ENCODE assay signal across 1 cellular context in genomic region chr2:165777522-165778186, GRCh38.
TF ChIP-seq lines count a peak whose summit lies in the region.

No MANE protein-coding gene starts in this region.

TF ChIP-seq in IMR-90, 13 proteins besides CTCF, POLR2A, EP300 and RAD21 (continued from another document):
- TF ChIP-seq SMC3 (IDR thresholded peaks at IDR 0.05; ENCODE audit: low read depth, low read length), result no peak
- no peak for TF ChIP-seq MAZ (IDR thresholded peaks at IDR 0.05; ENCODE audit: borderline replicate concordance, low read depth, low read length)
- TF ChIP-seq RCOR1 (IDR thresholded peaks at IDR 0.05; ENCODE audit: insufficient replicate concordance, low read length), result no peak
- TF ChIP-seq FOS (IDR thresholded peaks at IDR 0.05; ENCODE audit: low read depth, low read length), result no peak
- no peak for TF ChIP-seq NFE2L2 (IDR thresholded peaks at IDR 0.05; ENCODE audit: low read depth, low read length)
- no peak for TF ChIP-seq MAFK (IDR thresholded peaks at IDR 0.05; ENCODE audit: low read depth, low read length)
- TF ChIP-seq BHLHE40 (IDR thresholded peaks at IDR 0.05; ENCODE audit: low read depth, low read length), result no peak
